Comparison of ENCODE assay signal across 2 cellular contexts in the genomic region with DNA sequence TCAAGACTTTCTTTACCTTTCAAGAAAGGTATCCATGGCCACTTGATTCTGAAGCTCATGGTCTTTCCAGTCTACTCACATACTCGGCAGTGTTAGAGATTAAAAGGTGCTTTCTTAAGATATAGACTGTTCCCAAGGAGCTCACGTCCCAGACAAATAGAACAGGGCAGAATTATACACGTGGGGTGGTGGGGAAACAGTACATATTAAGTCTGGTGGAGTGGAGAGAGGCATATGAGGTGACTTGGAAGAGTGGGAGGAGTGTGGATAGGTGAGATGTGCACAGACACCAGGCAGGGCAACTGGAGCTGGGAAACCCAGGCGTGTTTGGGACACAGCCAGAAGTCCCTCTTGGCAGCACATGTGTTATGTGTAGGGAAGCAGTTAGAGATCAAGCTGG. TPM values are rescaled to one million over a fixed set of nuclear protein-coding genes. Genes with fewer than 3 reads are reported as not detected.
"Had no signal": no experiment of that assay in that cellular context is flagged by ENCODE, and none has a peak within 500 bp of the region (broad histone marks: within the 10 kb centered on the region; RNA-seq: fewer than 3 reads in every experiment).

No MANE protein-coding gene starts in this region.

RNA-seq across cellular contexts. Expression of gene OR11H12, which starts 37.9 kb away (rescaled TPM):
- total RNA-seq: G401, GM12878 had no signal
